ENCODE assay signal across 1 cellular context in the genomic region with DNA sequence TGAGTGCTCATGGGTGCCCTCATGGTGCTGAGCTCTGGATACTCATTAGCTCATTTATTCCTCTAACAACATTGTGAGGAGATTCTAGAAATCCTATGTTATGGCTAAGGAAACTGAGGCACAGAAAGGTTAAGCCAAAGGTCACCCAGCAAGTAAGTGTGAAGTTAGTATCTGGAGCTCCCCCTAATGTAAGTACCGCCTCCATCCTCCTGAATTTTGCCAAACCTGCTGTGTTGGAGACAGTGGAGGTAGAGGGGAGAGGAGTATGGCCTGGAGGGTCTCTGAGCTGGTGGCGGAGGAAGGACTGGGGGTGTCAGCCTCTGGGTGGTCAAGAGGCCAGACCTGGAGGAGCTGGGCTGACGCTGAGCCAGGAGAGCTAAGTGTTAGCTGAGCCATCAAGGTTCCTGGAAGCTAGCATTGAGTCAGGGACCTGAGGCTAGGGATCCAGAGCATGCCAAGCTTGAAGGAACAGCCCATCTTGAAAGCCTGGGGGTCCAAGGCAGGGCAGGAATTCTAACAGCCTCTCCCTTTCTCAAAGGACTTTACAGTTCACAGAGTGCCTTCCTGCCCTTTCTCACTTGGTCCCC.
TF ChIP-seq lines count a peak whose summit lies in the region.

No MANE protein-coding gene starts in this region.

TF ChIP-seq in IMR-90, 13 proteins besides CTCF, POLR2A, EP300 and RAD21 (continued from another document):
- no peak for TF ChIP-seq RFX5 (IDR thresholded peaks at IDR 0.05; ENCODE audit: low read depth, low read length)
